In the genomic region with DNA sequence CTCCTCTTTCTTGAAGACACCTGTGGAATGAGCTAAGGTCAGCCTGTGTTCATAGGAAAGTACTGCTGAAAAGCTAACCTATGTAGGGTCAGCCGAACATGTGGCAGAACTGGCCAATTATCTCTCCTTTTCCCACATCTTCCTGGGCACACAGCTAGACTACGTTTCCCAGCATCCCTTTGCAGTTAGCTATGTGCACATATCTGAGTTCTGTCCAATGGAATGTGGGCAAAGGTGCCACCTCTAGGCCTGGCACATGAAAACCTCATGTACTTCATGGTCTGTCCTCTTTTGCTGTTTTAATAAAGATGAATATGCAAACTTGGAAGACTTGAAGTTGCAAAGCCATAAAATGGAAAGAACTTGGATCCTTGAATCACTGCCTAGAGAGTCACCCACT, we compare ENCODE assay signal across 11 cellular contexts.
DNase-seq lines count a peak whose midpoint lies in the region; ATAC-seq and TF ChIP-seq lines count a peak whose summit lies in the region.
"Had no signal": no experiment of that assay in that cellular context is flagged by ENCODE, and none has a peak within 500 bp of the region (broad histone marks: within the 10 kb centered on the region; RNA-seq: fewer than 3 reads in every experiment).

No MANE protein-coding gene starts in this region.

- H3K4me3 ChIP-seq in Loucy (ENCODE audit: low read length, poor library complexity, severe bottlenecking), result no peak overlapping the region
- no peak overlapping the region for H3K4me3 ChIP-seq in spleen

- peak overlapping the region; percentile 2 for H3K4me2 ChIP-seq in Loucy (ENCODE audit: low read depth, low read length, poor library complexity, severe bottlenecking)

- DNase-seq in EL, result peak; percentile 25
- DNase-seq in iPS DF 19.7 (ENCODE audit: low read depth, low spot score), result peak; percentile 25
- DNase-seq in renal cortical epithelial cell (ENCODE audit: low read depth), result peak; percentile 82
- DNase-seq in spleen, result no peak
- no peak for DNase-seq in stimulated activated CD4-positive, alpha-beta T cell treated with anti-CD3 and anti-CD28 coated beads, Interleukin-2, amount 100 ng/mL, for 48 hours
- DNase-seq: activated CD4-positive, alpha-beta T cell treated with anti-CD3 and anti-CD28 coated beads for 1 hour; activated T-cell treated with anti-CD3 and anti-CD28 coated beads, Interleukin-2, amount 50 U/mL, for 24 hours had no signal

- peaks cover 7% of the 10 kb centered on the region for H3K4me1 ChIP-seq in Loucy (ENCODE audit: insufficient read depth, low read length, poor library complexity, severe bottlenecking)
- peaks cover 0 to 4% (median 0%) of the 10 kb centered on the region in 6 donors for H3K4me1 ChIP-seq in spleen

- H3K27me3 ChIP-seq in Loucy (ENCODE audit: insufficient read depth, low read length, poor library complexity, severe bottlenecking), result no peaks in the 10 kb centered on the region
- H3K27me3 ChIP-seq in spleen (replicated peaks in 1 of 7), result no peaks in the 10 kb centered on the region

- no peaks in the 10 kb centered on the region for H3F3A ChIP-seq in Loucy (ENCODE audit: low read depth)

- no peak overlapping the region for H3K27ac ChIP-seq in spleen
- H3K27ac ChIP-seq: C4-2B had no signal

- ATAC-seq in GM21529 (IDR thresholded peaks at IDR 0.05; ENCODE audit: unreplicated experiment), result no peak
- no peak for ATAC-seq in GM19463 (IDR thresholded peaks at IDR 0.05; ENCODE audit: unreplicated experiment)

- TF ChIP-seq POLR2A in spleen (IDR thresholded peaks at IDR 0.05), result no peak

- WGBS in spleen, 5 donors, result 85 to 92% (median 86%) methylated on average over 2 of the region's 2 CpGs

- no peaks in the 10 kb centered on the region for H4K20me1 ChIP-seq in Loucy (ENCODE audit: insufficient read depth, low read length, poor library complexity, severe bottlenecking)

- H2AFZ ChIP-seq in Loucy (ENCODE audit: low read length), result peak overlapping the region; percentile 1; the same call in 1 of the 2 replicates

- H3K36me3 ChIP-seq in Loucy (ENCODE audit: insufficient read depth, low read length), result no peaks in the 10 kb centered on the region
- no peaks in the 10 kb centered on the region for H3K36me3 ChIP-seq in spleen

- intact Hi-C loops in spleen (cut with DNase I; ENCODE audit: low total_unique reads), result no loop called here

- H3K9me3 ChIP-seq in Loucy (ENCODE audit: insufficient read depth, low read depth, low read length) (no peaks in the 10 kb centered on the region), spleen (no peaks in the 10 kb centered on the region)

- H3K9me2 ChIP-seq in Loucy (replicated peaks; ENCODE audit: low read depth, low read length), result no peaks in the 10 kb centered on the region

- TF ChIP-seq CTCF in Loucy (conservative IDR thresholded peaks at IDR 0.05; ENCODE audit: low read length) (no peak), spleen (IDR thresholded peaks at IDR 0.05 in 8 of 11, conservative IDR thresholded peaks at IDR 0.05 in 3 of 11) (no peak)

- no peaks in the 10 kb centered on the region for H3K79me2 ChIP-seq in Loucy (ENCODE audit: insufficient read depth, low read length)

- no peak overlapping the region for H3K9ac ChIP-seq in Loucy (ENCODE audit: low read depth, low read length, poor library complexity, severe bottlenecking)

Comparison
In these comparisons a context has a peak if more than half of its experiments do, and no peak if none do; other contexts are left out.
1. DNase-seq: peak in EL (single experiment), iPS DF 19.7 (single experiment) and renal cortical epithelial cell (single experiment); none in spleen (single experiment) and stimulated activated CD4-positive, alpha-beta T cell treated with anti-CD3 and anti-CD28 coated beads, Interleukin-2, amount 100 ng/mL, for 48 hours (0 of 2).